ENCODE assay signal across 8 cellular contexts in the genomic region with DNA sequence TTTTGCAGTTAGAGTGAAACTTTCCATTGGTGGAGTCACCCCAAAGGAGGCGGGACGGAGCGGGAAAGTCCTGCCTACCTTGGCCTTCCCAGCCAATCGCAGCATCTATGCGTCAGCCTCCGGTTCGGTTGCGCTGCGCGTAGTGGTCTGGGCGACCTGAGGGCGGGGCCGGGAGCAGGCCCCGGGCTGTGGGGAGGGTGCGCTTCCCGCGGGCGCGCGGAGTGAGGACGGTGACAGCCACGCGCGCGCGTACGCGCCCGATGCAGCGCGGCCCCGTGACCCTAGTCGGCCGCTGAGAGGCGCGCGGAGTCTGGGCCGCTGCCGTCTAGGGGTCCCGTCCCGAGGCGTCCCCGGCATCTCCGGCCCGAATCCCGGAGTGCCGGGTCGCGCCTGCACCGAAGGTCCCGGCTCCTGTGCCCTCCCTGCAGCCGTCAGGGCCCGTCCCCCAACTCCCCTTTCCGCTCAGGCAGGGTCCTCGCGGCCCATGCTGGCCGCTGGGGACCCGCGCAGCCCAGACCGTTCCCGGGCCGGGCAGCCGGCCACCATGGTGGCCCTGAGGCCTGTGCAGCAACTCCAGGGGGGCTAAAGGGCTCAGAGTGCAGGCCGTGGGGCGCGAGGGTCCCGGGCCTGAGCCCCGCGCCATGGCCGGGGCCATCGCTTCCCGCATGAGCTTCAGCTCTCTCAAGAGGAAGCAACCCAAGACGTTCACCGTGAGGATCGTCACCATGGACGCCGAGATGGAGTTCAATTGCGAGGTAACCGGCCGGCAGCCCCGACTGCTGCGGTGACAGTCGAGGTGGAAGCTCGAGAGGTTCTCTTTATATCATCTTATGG. TPM values are rescaled to one million over a fixed set of nuclear protein-coding genes. Genes with fewer than 3 reads are reported as not detected.
DNase-seq lines count a peak whose midpoint lies in the region; ATAC-seq and TF ChIP-seq lines count a peak whose summit lies in the region.

Gene NF2 (plus strand): TSS at position 276 of the 834 bp plus-strand sequence. CDS start 366 bp downstream, at position 642.

- DNase-seq in NCI-H1694 treated with DMSO at 0.1 percent for 48 hours (lab: John Stamatoyannopoulos, UW) (peak; percentile 96), T-helper 2 cell (peak; percentile 95 to 100 (median 98)), left ventricle myocardium inferior (peak; percentile 98), prostate gland (ENCODE audit: low spot score) (peak; percentile 99)

- TF ChIP-seq POLR2A in prostate gland (IDR thresholded peaks at IDR 0.05) = peak; percentile 64

- H3K9me3 ChIP-seq in left ventricle myocardium inferior (replicated peaks) (no peaks in the 10 kb centered on the region), prostate gland (no peaks in the 10 kb centered on the region)

- 1% methylated on average over 38 of the region's 84 CpGs for WGBS in prostate gland
- under 1% methylated on average over 84 of the region's 84 CpGs for WGBS in urinary bladder

- TF ChIP-seq CTCF in left ventricle myocardium inferior (IDR thresholded peaks at IDR 0.05; ENCODE audit: borderline replicate concordance) (no peak), prostate gland (IDR thresholded peaks at IDR 0.05) (peak in 2 of 4 experiments; percentile 12 to 21)

- H3K27me3 ChIP-seq in left ventricle myocardium inferior (ENCODE audit: low read depth) (no peaks in the 10 kb centered on the region), prostate gland (replicated peaks; ENCODE audit: insufficient read depth) (no peaks in the 10 kb centered on the region)

- H3K27ac ChIP-seq in angular gyrus (ENCODE audit: low read depth, low read length) (peak within 1 kb of the TSS; percentile 82), left ventricle myocardium inferior (replicated peaks) (peak within 1 kb of the TSS; percentile 97), prostate gland (peak within 1 kb of the TSS; percentile 90 to 91), urinary bladder (ENCODE audit: low read depth) (peak within 1 kb of the TSS; percentile 94)

- H3K4me1 ChIP-seq in left ventricle myocardium inferior (peaks cover 20% of the 10 kb centered on the region), prostate gland (replicated peaks) (peaks cover 3% of the 10 kb centered on the region), urinary bladder (ENCODE audit: insufficient read depth) (no peaks in the 10 kb centered on the region)

- ATAC-seq in GM18498 (IDR thresholded peaks at IDR 0.05; ENCODE audit: unreplicated experiment) (peak; percentile 98), HG02938 (IDR thresholded peaks at IDR 0.05; ENCODE audit: unreplicated experiment) (peak; percentile 96)

- intact Hi-C loops in left ventricle myocardium inferior (cut with micrococcal nuclease) (no loop called here), prostate gland (cut with DNase I) (no loop called here)

- H3K4me3 ChIP-seq in left ventricle myocardium inferior = peak within 1 kb of the TSS; percentile 97
- H3K4me3 ChIP-seq in prostate gland = peak within 1 kb of the TSS; percentile 68 to 95
- peak within 1 kb of the TSS; percentile 95 for H3K4me3 ChIP-seq in urinary bladder (ENCODE audit: low read depth, low read length)

- H3K36me3 ChIP-seq in left ventricle myocardium inferior (no peaks in the 10 kb centered on the region), prostate gland (no peaks in the 10 kb centered on the region), urinary bladder (ENCODE audit: insufficient read depth) (no peaks in the 10 kb centered on the region)

RNA-seq across cellular contexts. Expression of gene NF2, which starts in this region (rescaled TPM):
- total RNA-seq in left ventricle myocardium inferior = 38.5 TPM
- 10 to 100 TPM; 32.3 to 34.7 TPM for total RNA-seq in prostate gland
- 28.9 TPM for total RNA-seq in urinary bladder
- polyA plus RNA-seq in urinary bladder = 10.2 TPM

Comparison
In these comparisons a context has a peak if more than half of its experiments do, and no peak if none do; other contexts are left out.
1. Peak in every context shown above with its lines: DNase-seq, ATAC-seq, H3K4me3 ChIP-seq and H3K27ac ChIP-seq.